29 cellular contexts compared by ENCODE assay signal in the genomic region with DNA sequence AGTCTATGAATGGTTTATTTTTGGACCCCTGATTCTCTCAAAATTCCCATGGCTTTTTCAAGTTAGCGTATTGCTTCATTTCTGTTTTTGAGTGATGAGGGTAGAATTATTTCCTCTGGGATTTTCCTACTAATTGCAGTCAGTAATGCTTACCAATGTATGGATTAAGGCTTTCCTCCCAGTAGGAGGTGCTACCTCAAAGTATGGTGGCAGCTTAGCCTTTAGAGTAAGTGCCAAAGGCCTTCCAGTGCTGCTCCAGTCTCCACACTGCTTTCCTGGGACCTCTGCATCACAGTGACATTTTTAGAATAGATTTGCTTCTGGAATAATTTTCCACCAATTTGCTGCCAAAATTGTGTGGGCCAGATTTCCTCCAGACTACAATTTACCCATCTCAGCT. TPM values are rescaled to one million over a fixed set of nuclear protein-coding genes. Genes with fewer than 3 reads are reported as not detected.
A peak's percentile ranks its signal among the peaks of the same experiment; 100 is the strongest.
DNase-seq lines count a peak whose midpoint lies in the region; ATAC-seq, FAIRE-seq and TF ChIP-seq lines count a peak whose summit lies in the region.
"Had no signal": no experiment of that assay in that cellular context is flagged by ENCODE, and none has a peak within 500 bp of the region (broad histone marks: within the 10 kb centered on the region; RNA-seq: fewer than 3 reads in every experiment).

No MANE protein-coding gene starts in this region.

- H3K27ac Mint-ChIP-seq in WTC11: no peak overlapping the region
- H3K27ac Mint-ChIP-seq: CD14-positive monocyte had no signal

- ATAC-seq in WTC11 (peak; percentile 44), HG03139 (IDR thresholded peaks at IDR 0.05; ENCODE audit: unreplicated experiment) (no peak)

- no peak overlapping the region for H3K4me3 ChIP-seq in vagina

- POLR2A ChIA-PET in WTC11 (lab: Charles Lee): no interaction called here

- TF ChIP-seq CTCF in WTC11 (IDR thresholded peaks at IDR 0.05): no peak
- TF ChIP-seq CTCF in vagina (IDR thresholded peaks at IDR 0.05): no peak

- no peaks in the 10 kb centered on the region for H3K27me3 ChIP-seq in vagina
- H3K27me3 ChIP-seq: BE2C had no signal

- no peak for FAIRE-seq in GM12892 (lab: Jason Lieb, UNC)
- FAIRE-seq: GM18507 had no signal

- no peaks in the 10 kb centered on the region for H3K9me3 ChIP-seq in vagina
- H3K9me3 ChIP-seq: BE2C had no signal

- TF ChIP-seq POLR2A in vagina (IDR thresholded peaks at IDR 0.05) (no peak), GM12892 (IDR thresholded peaks at IDR 0.05; ENCODE audit: low read depth, low read length) (no peak)

- intact Hi-C loops in vagina (cut with DNase I): no loop called here

- no peaks in the 10 kb centered on the region for H3K36me3 Mint-ChIP-seq in WTC11
- H3K36me3 Mint-ChIP-seq: CD14-positive monocyte had no signal

- DNase-seq in NCI-H82 (lab: John Stamatoyannopoulos, UW) (peak; percentile 15), NCI-H82 treated with DMSO at 0.1 percent for 48 hours (lab: John Stamatoyannopoulos, UW; ENCODE audit: unreplicated experiment) (no peak), WTC11 (ENCODE audit: low spot score) (no peak), iPS-NIHi11 (ENCODE audit: low spot score) (peak; percentile 11), vagina (ENCODE audit: extremely low spot score in 2 of 2) (no peak), GM12892 (ENCODE audit: insufficient read length) (no peak)
- DNase-seq: 8988T; ACHN; BE2C; CD8-positive, alpha-beta memory T cell; DMS 273 treated with DMSO at 0.1 percent for 48 hours; DND-41; GOT3; HCEC 1CT; Kasumi-1; MV-4-11; NCI-H1105 treated with DMSO at 0.1 percent for 48 hours; NCI-H146; NCI-H1930; NCI-H2107; NCI-H524; NCI-H748 treated with DMSO at 0.1 percent for 48 hours; NK-92 treated with Interleukin-12 subunit alpha and Interleukin-12 subunit beta, amount 100 ng/mL, for 24 hours; SHP77 had no signal

- no peaks in the 10 kb centered on the region for H3K4me1 ChIP-seq in vagina
- H3K4me1 ChIP-seq: BE2C had no signal

- no peaks in the 10 kb centered on the region for H3K4me1 Mint-ChIP-seq in WTC11
- H3K4me1 Mint-ChIP-seq: CD8-positive, alpha-beta memory T cell had no signal

- no peak overlapping the region for H3K27ac ChIP-seq in vagina
- H3K27ac ChIP-seq: HL-60, RWPE1 had no signal

- no peak overlapping the region for H3K4me3 Mint-ChIP-seq in WTC11
- H3K4me3 Mint-ChIP-seq: CD14-positive monocyte; CD8-positive, alpha-beta memory T cell had no signal

- H3K27me3 Mint-ChIP-seq in WTC11 (ENCODE audit: low read depth): no peaks in the 10 kb centered on the region

- peaks cover 5% of the 10 kb centered on the region for H3K9me3 Mint-ChIP-seq in WTC11
- H3K9me3 Mint-ChIP-seq: CD14-positive monocyte; CD8-positive, alpha-beta memory T cell had no signal

- H3K36me3 ChIP-seq in vagina: no peaks in the 10 kb centered on the region
- H3K36me3 ChIP-seq: BE2C had no signal

- CTCF ChIA-PET in WTC11 (lab: Charles Lee): interaction anchor here (1.2 kb wide), 1 partner anchor 14 kb away, joined by 5 read pairs; no protein-coding TSS in a partner anchor

TF ChIP-seq in WTC11, 78 proteins besides CTCF, POLR2A, EP300 and RAD21:
- TF ChIP-seq ZNF317 (CRISPR knock-in tag; IDR thresholded peaks at IDR 0.05; ENCODE audit: borderline replicate concordance, low read depth) (no peak), MYBL2 (CRISPR knock-in tag; IDR thresholded peaks at IDR 0.05) (no peak), CREB1 (CRISPR knock-in tag; IDR thresholded peaks at IDR 0.05) (no peak), TCF7 (CRISPR knock-in tag; IDR thresholded peaks at IDR 0.05; ENCODE audit: low read depth) (no peak), TEAD1 (CRISPR knock-in tag; IDR thresholded peaks at IDR 0.05) (no peak), SP1 (CRISPR knock-in tag; conservative IDR thresholded peaks at IDR 0.05) (no peak), ZNF263 (CRISPR knock-in tag; IDR thresholded peaks at IDR 0.05; ENCODE audit: low read depth) (no peak), RELA (CRISPR knock-in tag; IDR thresholded peaks at IDR 0.05; ENCODE audit: borderline replicate concordance) (no peak), ELF4 (CRISPR knock-in tag; IDR thresholded peaks at IDR 0.05; ENCODE audit: low read depth) (no peak)
- TF ChIP-seq, protein P1, sequence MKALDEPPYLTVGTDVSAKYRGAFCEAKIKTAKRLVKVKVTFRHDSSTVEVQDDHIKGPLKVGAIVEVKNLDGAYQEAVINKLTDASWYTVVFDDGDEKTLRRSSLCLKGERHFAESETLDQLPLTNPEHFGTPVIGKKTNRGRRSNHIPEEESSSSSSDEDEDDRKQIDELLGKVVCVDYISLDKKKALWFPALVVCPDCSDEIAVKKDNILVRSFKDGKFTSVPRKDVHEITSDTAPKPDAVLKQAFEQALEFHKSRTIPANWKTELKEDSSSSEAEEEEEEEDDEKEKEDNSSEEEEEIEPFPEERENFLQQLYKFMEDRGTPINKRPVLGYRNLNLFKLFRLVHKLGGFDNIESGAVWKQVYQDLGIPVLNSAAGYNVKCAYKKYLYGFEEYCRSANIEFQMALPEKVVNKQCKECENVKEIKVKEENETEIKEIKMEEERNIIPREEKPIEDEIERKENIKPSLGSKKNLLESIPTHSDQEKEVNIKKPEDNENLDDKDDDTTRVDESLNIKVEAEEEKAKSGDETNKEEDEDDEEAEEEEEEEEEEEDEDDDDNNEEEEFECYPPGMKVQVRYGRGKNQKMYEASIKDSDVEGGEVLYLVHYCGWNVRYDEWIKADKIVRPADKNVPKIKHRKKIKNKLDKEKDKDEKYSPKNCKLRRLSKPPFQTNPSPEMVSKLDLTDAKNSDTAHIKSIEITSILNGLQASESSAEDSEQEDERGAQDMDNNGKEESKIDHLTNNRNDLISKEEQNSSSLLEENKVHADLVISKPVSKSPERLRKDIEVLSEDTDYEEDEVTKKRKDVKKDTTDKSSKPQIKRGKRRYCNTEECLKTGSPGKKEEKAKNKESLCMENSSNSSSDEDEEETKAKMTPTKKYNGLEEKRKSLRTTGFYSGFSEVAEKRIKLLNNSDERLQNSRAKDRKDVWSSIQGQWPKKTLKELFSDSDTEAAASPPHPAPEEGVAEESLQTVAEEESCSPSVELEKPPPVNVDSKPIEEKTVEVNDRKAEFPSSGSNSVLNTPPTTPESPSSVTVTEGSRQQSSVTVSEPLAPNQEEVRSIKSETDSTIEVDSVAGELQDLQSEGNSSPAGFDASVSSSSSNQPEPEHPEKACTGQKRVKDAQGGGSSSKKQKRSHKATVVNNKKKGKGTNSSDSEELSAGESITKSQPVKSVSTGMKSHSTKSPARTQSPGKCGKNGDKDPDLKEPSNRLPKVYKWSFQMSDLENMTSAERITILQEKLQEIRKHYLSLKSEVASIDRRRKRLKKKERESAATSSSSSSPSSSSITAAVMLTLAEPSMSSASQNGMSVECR (CRISPR knock-in tag; IDR thresholded peaks at IDR 0.05; ENCODE audit: borderline replicate concordance): no peak
- TF ChIP-seq, protein P2, sequence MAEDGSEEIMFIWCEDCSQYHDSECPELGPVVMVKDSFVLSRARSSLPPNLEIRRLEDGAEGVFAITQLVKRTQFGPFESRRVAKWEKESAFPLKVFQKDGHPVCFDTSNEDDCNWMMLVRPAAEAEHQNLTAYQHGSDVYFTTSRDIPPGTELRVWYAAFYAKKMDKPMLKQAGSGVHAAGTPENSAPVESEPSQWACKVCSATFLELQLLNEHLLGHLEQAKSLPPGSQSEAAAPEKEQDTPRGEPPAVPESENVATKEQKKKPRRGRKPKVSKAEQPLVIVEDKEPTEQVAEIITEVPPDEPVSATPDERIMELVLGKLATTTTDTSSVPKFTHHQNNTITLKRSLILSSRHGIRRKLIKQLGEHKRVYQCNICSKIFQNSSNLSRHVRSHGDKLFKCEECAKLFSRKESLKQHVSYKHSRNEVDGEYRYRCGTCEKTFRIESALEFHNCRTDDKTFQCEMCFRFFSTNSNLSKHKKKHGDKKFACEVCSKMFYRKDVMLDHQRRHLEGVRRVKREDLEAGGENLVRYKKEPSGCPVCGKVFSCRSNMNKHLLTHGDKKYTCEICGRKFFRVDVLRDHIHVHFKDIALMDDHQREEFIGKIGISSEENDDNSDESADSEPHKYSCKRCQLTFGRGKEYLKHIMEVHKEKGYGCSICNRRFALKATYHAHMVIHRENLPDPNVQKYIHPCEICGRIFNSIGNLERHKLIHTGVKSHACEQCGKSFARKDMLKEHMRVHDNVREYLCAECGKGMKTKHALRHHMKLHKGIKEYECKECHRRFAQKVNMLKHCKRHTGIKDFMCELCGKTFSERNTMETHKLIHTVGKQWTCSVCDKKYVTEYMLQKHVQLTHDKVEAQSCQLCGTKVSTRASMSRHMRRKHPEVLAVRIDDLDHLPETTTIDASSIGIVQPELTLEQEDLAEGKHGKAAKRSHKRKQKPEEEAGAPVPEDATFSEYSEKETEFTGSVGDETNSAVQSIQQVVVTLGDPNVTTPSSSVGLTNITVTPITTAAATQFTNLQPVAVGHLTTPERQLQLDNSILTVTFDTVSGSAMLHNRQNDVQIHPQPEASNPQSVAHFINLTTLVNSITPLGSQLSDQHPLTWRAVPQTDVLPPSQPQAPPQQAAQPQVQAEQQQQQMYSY (CRISPR knock-in tag; IDR thresholded peaks at IDR 0.05): no peak
- TF ChIP-seq, protein P3, sequence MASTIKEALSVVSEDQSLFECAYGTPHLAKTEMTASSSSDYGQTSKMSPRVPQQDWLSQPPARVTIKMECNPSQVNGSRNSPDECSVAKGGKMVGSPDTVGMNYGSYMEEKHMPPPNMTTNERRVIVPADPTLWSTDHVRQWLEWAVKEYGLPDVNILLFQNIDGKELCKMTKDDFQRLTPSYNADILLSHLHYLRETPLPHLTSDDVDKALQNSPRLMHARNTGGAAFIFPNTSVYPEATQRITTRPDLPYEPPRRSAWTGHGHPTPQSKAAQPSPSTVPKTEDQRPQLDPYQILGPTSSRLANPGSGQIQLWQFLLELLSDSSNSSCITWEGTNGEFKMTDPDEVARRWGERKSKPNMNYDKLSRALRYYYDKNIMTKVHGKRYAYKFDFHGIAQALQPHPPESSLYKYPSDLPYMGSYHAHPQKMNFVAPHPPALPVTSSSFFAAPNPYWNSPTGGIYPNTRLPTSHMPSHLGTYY (CRISPR knock-in tag; IDR thresholded peaks at IDR 0.05): no peak
- TF ChIP-seq, protein P4, sequence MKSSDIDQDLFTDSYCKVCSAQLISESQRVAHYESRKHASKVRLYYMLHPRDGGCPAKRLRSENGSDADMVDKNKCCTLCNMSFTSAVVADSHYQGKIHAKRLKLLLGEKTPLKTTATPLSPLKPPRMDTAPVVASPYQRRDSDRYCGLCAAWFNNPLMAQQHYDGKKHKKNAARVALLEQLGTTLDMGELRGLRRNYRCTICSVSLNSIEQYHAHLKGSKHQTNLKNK (CRISPR knock-in tag; IDR thresholded peaks at IDR 0.05): no peak

RNA-seq across cellular contexts. Expression of a gene that starts 16.2 kb away (rescaled TPM):
- total RNA-seq in WTC11 (2021): 201 to 235 TPM (median 202 TPM) in 3 replicates
- total RNA-seq in vagina: 47.1 TPM
- 154 TPM for polyA plus RNA-seq in GM12892 (2012; ENCODE audit: missing spikeins)

RNA-seq across cellular contexts. Expression of a gene that starts 42.2 kb away (rescaled TPM):
- total RNA-seq in WTC11 (2021) (89.9 to 90.9 TPM (median 90.4 TPM) in 3 replicates), vagina (22.1 TPM)
- polyA plus RNA-seq in GM12892 (2012; ENCODE audit: missing spikeins): 91.7 TPM

RNA-seq across cellular contexts. Expression of a gene that starts 44.7 kb away (rescaled TPM):
- total RNA-seq in WTC11 (2021) (13.0 to 16.4 TPM (median 14.3 TPM) in 3 replicates), vagina (59.2 TPM)
- polyA plus RNA-seq in GM12892 (2012; ENCODE audit: missing spikeins): 9.6 TPM

RNA-seq across cellular contexts. Expression of a gene that starts 48.9 kb away (rescaled TPM):
- 44.2 to 45.8 TPM (median 45.6 TPM) in 3 replicates for total RNA-seq in WTC11 (2021)
- 5.6 TPM for total RNA-seq in vagina
- polyA plus RNA-seq in GM12892 (2012; ENCODE audit: missing spikeins): 13.3 TPM

Comparison
In these comparisons a context has a peak if more than half of its experiments do, and no peak if none do; other contexts are left out.
1. DNase-seq: peak in NCI-H82 (single experiment) and iPS-NIHi11 (single experiment); none in NCI-H82 treated with DMSO at 0.1 percent for 48 hours (single experiment), WTC11 (single experiment), vagina (0 of 2) and GM12892 (single experiment).